Comparison of ENCODE assay signal across 9 cellular contexts in genomic region chr13:40026174-40026585, GRCh38.
A peak's percentile ranks its signal among the peaks of the same experiment; 100 is the strongest.
DNase-seq lines count a peak whose midpoint lies in the region; ATAC-seq and TF ChIP-seq lines count a peak whose summit lies in the region.
"Had no signal": no experiment of that assay in that cellular context is flagged by ENCODE, and none has a peak within 500 bp of the region (broad histone marks: within the 10 kb centered on the region; RNA-seq: fewer than 3 reads in every experiment).

No MANE protein-coding gene starts in this region.

- H3K27me3 Mint-ChIP-seq in central memory CD8-positive, alpha-beta T cell: no peaks in the 10 kb centered on the region

- no peaks in the 10 kb centered on the region for H4K20me1 ChIP-seq in OCI-LY7 (ENCODE audit: insufficient read depth, low read length)

- peak; percentile 84 for ATAC-seq in GM21737 (IDR thresholded peaks at IDR 0.05; ENCODE audit: unreplicated experiment)
- peak; percentile 66 for ATAC-seq in central memory CD8-positive, alpha-beta T cell (replicated peaks; ENCODE audit: extremely low read depth, poor library complexity, severe bottlenecking)

- no peaks in the 10 kb centered on the region for H3K9me3 Mint-ChIP-seq in central memory CD8-positive, alpha-beta T cell

- H3K9me2 ChIP-seq in OCI-LY7 (ENCODE audit: insufficient read depth, low read length): no peaks in the 10 kb centered on the region

- no peak for TF ChIP-seq CTCF in OCI-LY7 (conservative IDR thresholded peaks at IDR 0.05; ENCODE audit: low read length)

- H3K4me1 Mint-ChIP-seq in central memory CD8-positive, alpha-beta T cell: peaks cover 14% of the 10 kb centered on the region

- H3K36me3 Mint-ChIP-seq in central memory CD8-positive, alpha-beta T cell (ENCODE audit: insufficient read depth): no peaks in the 10 kb centered on the region

- H3K27ac Mint-ChIP-seq in central memory CD8-positive, alpha-beta T cell (ENCODE audit: low read depth): peak overlapping the region; percentile 25

- H3K4me2 ChIP-seq in OCI-LY7 (ENCODE audit: low read length): peak overlapping the region; percentile 36; the same call in 1 of the 2 replicates

- POLR2A ChIA-PET in OCI-LY7 (lab: Charles Lee): no interaction called here

- peak overlapping the region; percentile 65; the same call in 1 of the 2 replicates for H2AFZ ChIP-seq in OCI-LY7 (ENCODE audit: low read length)

- peak overlapping the region; percentile 21; the same call in 1 of the 2 replicates for H3K4me3 ChIP-seq in GM08714 (ENCODE audit: low read length)
- no peak overlapping the region for H3K4me3 ChIP-seq in OCI-LY7 (ENCODE audit: low read depth, low read length, poor library complexity, severe bottlenecking)

- H3K9me3 ChIP-seq in OCI-LY7 (ENCODE audit: low read length): no peaks in the 10 kb centered on the region

- DNase-seq in OCI-LY7 (ENCODE audit: low spot score): no peak
- DNase-seq in central memory CD8-positive, alpha-beta T cell (ENCODE audit: low spot score in 2 of 2): no peak
- DNase-seq in SIG-M5 (lab: John Stamatoyannopoulos, UW): no peak
- no peak for DNase-seq in NCI-H2029 treated with DMSO at 0.1 percent for 48 hours (lab: John Stamatoyannopoulos, UW)
- DNase-seq in DMS79 treated with DMSO at 0.1 percent for 48 hours (lab: John Stamatoyannopoulos, UW): no peak
- no peak for DNase-seq in Kasumi-1 (lab: John Stamatoyannopoulos, UW)

- H3K27ac ChIP-seq in OCI-LY7 (ENCODE audit: low read depth, low read length, poor library complexity, severe bottlenecking): no peak overlapping the region
- H3K27ac ChIP-seq: C4-2B had no signal

- CTCF ChIA-PET in OCI-LY7 (lab: Charles Lee; ENCODE audit: unreplicated experiment): no interaction called here

- H3K79me2 ChIP-seq in OCI-LY7 (ENCODE audit: insufficient read depth, low read depth, low read length): no peaks in the 10 kb centered on the region

- intact Hi-C loops in OCI-LY7 (cut with micrococcal nuclease; ENCODE audit: unreplicated experiment): no loop called here

- peaks cover 12% of the 10 kb centered on the region for H3K4me1 ChIP-seq in OCI-LY7 (ENCODE audit: insufficient read depth, low read length, poor library complexity, severe bottlenecking)

- peak overlapping the region; percentile 69 for H3K4me3 Mint-ChIP-seq in central memory CD8-positive, alpha-beta T cell

- BruUV-seq in OCI-LY7 (replicated peaks; lab: Mats Ljungman, UMichigan): no TSS peak

- no peaks in the 10 kb centered on the region for H3K36me3 ChIP-seq in OCI-LY7 (ENCODE audit: insufficient read depth, low read length)
